8 cellular contexts compared by ENCODE assay signal in the genomic region with DNA sequence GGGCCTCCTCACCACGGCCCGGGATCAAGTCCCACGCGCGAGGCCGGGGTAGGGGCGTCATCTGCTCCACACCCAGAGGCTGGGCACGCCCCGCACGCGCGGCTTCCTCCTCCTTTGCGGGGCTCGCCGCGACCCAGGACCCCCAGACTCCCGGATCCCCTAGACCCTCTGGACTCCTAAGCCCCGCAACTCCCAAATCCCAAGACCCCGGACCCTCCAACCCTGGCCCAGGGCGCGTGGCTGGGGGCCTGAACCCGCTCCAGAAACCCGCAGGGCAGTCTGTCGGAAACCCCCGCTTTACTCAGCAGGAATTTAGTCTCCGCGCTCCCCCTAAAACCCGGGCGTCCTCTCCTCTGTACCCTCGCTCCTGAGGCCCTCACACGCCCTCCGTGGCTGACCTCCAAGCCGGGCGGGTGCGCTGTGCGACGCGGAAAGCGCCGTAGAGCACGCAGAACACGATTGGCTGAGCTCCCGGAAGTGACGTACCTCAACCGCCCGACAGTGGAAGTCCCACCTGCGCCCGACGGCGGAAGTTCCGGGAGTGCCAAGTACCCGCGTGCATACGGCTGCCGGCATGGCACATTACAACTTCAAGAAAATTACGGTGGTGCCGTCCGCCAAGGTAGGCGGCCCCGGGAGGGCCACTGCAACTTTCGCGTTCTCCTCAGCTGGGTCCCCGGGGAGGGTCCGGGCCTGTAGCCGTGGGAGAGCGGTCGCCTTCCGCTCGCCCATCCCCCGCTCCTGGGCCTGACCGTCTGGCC. TPM values are rescaled to one million over a fixed set of nuclear protein-coding genes. Genes with fewer than 3 reads are reported as not detected.
DNase-seq lines count a peak whose midpoint lies in the region; ATAC-seq and TF ChIP-seq lines count a peak whose summit lies in the region.

A gene (plus strand): TSS at position 529 of the 761 bp plus-strand sequence. CDS start 46 bp downstream, at position 575.

- peaks cover 24% of the 10 kb centered on the region for H3F3A ChIP-seq in GM23248 (ENCODE audit: insufficient read depth)

- H3K9me3 ChIP-seq in GM23248 (ENCODE audit: low read depth), result no peaks in the 10 kb centered on the region

- CTCF ChIA-PET in RWPE1 (lab: Yijun Ruan, JAX), result interaction anchor here (0.6 to 0.7 kb wide), 5 partner anchors 57 to 139 kb away, joined by 3 to 5 read pairs (median 3); a partner anchor contains a TSS

- no peaks in the 10 kb centered on the region for H3K9me3 Mint-ChIP-seq in activated T-helper 2 cell treated with anti-CD3 and anti-CD28 coated beads, Interferon-gamma antibody, Interleukin-2, Interleukin-4, amounts not matched to agents 10 μg/mL and 5 μg/mL and 100 μg/mL, durations not matched to agents 14 hours and 24 hours and 36 hours
- H3K9me3 Mint-ChIP-seq in natural killer cell, result no peaks in the 10 kb centered on the region

- H3K27me3 ChIP-seq in GM23248 (replicated peaks; ENCODE audit: insufficient read depth), result no peaks in the 10 kb centered on the region

- peak within 1 kb of the TSS; percentile 92 for H3K4me3 ChIP-seq in GM23248

- H3K4me3 Mint-ChIP-seq in activated T-helper 2 cell treated with anti-CD3 and anti-CD28 coated beads, Interferon-gamma antibody, Interleukin-2, Interleukin-4, amounts not matched to agents 10 μg/mL and 5 μg/mL and 100 μg/mL, durations not matched to agents 14 hours and 24 hours and 36 hours (ENCODE audit: low read depth), result peak within 1 kb of the TSS; percentile 91
- H3K4me3 Mint-ChIP-seq in natural killer cell, result peak within 1 kb of the TSS; percentile 98

- no peaks in the 10 kb centered on the region for H3K27me3 Mint-ChIP-seq in activated T-helper 2 cell treated with anti-CD3 and anti-CD28 coated beads, Interferon-gamma antibody, Interleukin-2, Interleukin-4, amounts not matched to agents 10 μg/mL and 5 μg/mL and 100 μg/mL, durations not matched to agents 14 hours and 24 hours and 36 hours (ENCODE audit: low read depth)
- H3K27me3 Mint-ChIP-seq in natural killer cell (ENCODE audit: low read depth in 2 of 2), result no peaks in the 10 kb centered on the region

- H2AFZ ChIP-seq in GM23248, result peak within 1 kb of the TSS; percentile 69

- H3K27ac ChIP-seq in GM23248 (peak within 1 kb of the TSS; percentile 97), RWPE1 (peak within 1 kb of the TSS; percentile 81)

- peaks cover 7% of the 10 kb centered on the region; the same call in 1 of the 2 replicates for H4K20me1 ChIP-seq in GM23248 (ENCODE audit: insufficient read depth)

- intact Hi-C loops in activated T-helper 2 cell treated with anti-CD3 and anti-CD28 coated beads, Interferon-gamma antibody, Interleukin-2, Interleukin-4, amounts not matched to agents 10 μg/mL and 5 μg/mL and 100 μg/mL, durations not matched to agents 14 hours and 24 hours and 36 hours (cut with micrococcal nuclease), result loop anchor here (1.0 to 2.0 kb wide), 2 partner anchors 58 to 61 kb away; a partner anchor contains a TSS
- intact Hi-C loops in natural killer cell (cut with micrococcal nuclease), result loop anchor here (1.0 to 2.0 kb wide), 4 partner anchors 22 to 75 kb away; a partner anchor contains a TSS

- in situ Hi-C loops in GM23248 (cut with MboI), result no loop called here

- DNase-seq in EL (peak; percentile 98), GM23248 (peak; percentile 99), Kasumi-1 (lab: John Stamatoyannopoulos, UW) (peak; percentile 100), RWPE1 (ENCODE audit: low spot score) (peak; percentile 97), fibroblast of peridontal ligament (ENCODE audit: extremely low read depth) (peak; percentile 97), natural killer cell (peak; percentile 95)
- peak; percentile 94 for DNase-seq in activated T-helper 2 cell treated with anti-CD3 and anti-CD28 coated beads, Interferon-gamma antibody, Interleukin-2, Interleukin-4, amounts not matched to agents 10 μg/mL and 5 μg/mL and 100 μg/mL, durations not matched to agents 14 hours and 24 hours and 36 hours (ENCODE audit: low spot score)
- peak; percentile 98 for DNase-seq in stimulated activated naive CD4-positive, alpha-beta T cell treated with Interleukin-2 at 50 U/mL for 16 hours (lab: John Stamatoyannopoulos, UW)

- H3K9me2 ChIP-seq in GM23248 (ENCODE audit: insufficient read depth), result no peaks in the 10 kb centered on the region

- peak within 1 kb of the TSS; percentile 99 for H3K9ac ChIP-seq in GM23248

- H3K79me2 ChIP-seq in GM23248 (ENCODE audit: insufficient read depth), result peaks cover 75% of the 10 kb centered on the region

- peaks cover 27% of the 10 kb centered on the region for H3K4me1 ChIP-seq in GM23248 (ENCODE audit: insufficient read depth)

- H3K27ac Mint-ChIP-seq in activated T-helper 2 cell treated with anti-CD3 and anti-CD28 coated beads, Interferon-gamma antibody, Interleukin-2, Interleukin-4, amounts not matched to agents 10 μg/mL and 5 μg/mL and 100 μg/mL, durations not matched to agents 14 hours and 24 hours and 36 hours, result peak within 1 kb of the TSS; percentile 93
- H3K27ac Mint-ChIP-seq in natural killer cell, result peak within 1 kb of the TSS; percentile 90 to 97

- WGBS in GM23248 (ENCODE audit: low coverage in 1 of 2, low lambda C conversion rate in 2 of 2, missing lambda C conversion rate in 2 of 2), 2 experiments, result 0 to 2% methylated on average over 65 to 68 of the region's 71 CpGs

- H3K4me2 ChIP-seq in GM23248 (ENCODE audit: unreplicated experiment), result peak within 1 kb of the TSS; percentile 86

- peaks cover 41% of the 10 kb centered on the region for H3K36me3 Mint-ChIP-seq in activated T-helper 2 cell treated with anti-CD3 and anti-CD28 coated beads, Interferon-gamma antibody, Interleukin-2, Interleukin-4, amounts not matched to agents 10 μg/mL and 5 μg/mL and 100 μg/mL, durations not matched to agents 14 hours and 24 hours and 36 hours (ENCODE audit: low read depth)
- H3K36me3 Mint-ChIP-seq in natural killer cell, result no peaks in the 10 kb centered on the region

- POLR2A ChIA-PET in RWPE1 (lab: Yijun Ruan, JAX; ENCODE audit: low non-redundant PET), result interaction anchor here (0.6 to 0.8 kb wide), 2 partner anchors 61 to 1257 kb away, joined by 3 read pairs; a partner anchor contains a TSS

- peaks cover 9% of the 10 kb centered on the region; the same call in 1 of the 2 replicates for H3K36me3 ChIP-seq in GM23248 (ENCODE audit: low read depth)

- TF ChIP-seq CTCF in RWPE1 (conservative IDR thresholded peaks at IDR 0.05; ENCODE audit: low read depth) (peak; percentile 59), natural killer cell (IDR thresholded peaks at IDR 0.05) (peak; percentile 12)

- peaks cover 22% of the 10 kb centered on the region for H3K4me1 Mint-ChIP-seq in activated T-helper 2 cell treated with anti-CD3 and anti-CD28 coated beads, Interferon-gamma antibody, Interleukin-2, Interleukin-4, amounts not matched to agents 10 μg/mL and 5 μg/mL and 100 μg/mL, durations not matched to agents 14 hours and 24 hours and 36 hours (ENCODE audit: low read depth)
- peaks cover 38 to 39% of the 10 kb centered on the region in 2 donors for H3K4me1 Mint-ChIP-seq in natural killer cell

- ATAC-seq in natural killer cell, result peak; percentile 95 to 98 (median 98)

RNA-seq across cellular contexts. Expression of the gene that starts here (rescaled TPM):
- total RNA-seq in GM23248 (2014; rRNA removed; shearing (Covaris generic)), result 32.1 and 34.3 TPM in 2 replicates
- polyA plus RNA-seq in GM23248 (2016; fragmentation: Nextera tagmentation; extraction: Ambion mirVana), result 71.6 and 72.0 TPM in 2 replicates
- total RNA-seq in activated T-helper 2 cell treated with anti-CD3 and anti-CD28 coated beads, Interferon-gamma antibody, Interleukin-2, Interleukin-4, amounts not matched to agents 10 μg/mL and 5 μg/mL and 100 μg/mL, durations not matched to agents 14 hours and 24 hours and 36 hours, result 134 and 135 TPM in 2 replicates
- 10 to 100 TPM; 53.9 to 99.6 (median 72.5) TPM for total RNA-seq in natural killer cell

Comparison
In these comparisons a context has a peak if more than half of its experiments do, and no peak if none do; other contexts are left out.
1. Peak in every context shown above with its lines: DNase-seq, ATAC-seq, H3K4me3 ChIP-seq and H3K27ac ChIP-seq.